Comparison of ENCODE assay signal across 7 cellular contexts in the genomic region with DNA sequence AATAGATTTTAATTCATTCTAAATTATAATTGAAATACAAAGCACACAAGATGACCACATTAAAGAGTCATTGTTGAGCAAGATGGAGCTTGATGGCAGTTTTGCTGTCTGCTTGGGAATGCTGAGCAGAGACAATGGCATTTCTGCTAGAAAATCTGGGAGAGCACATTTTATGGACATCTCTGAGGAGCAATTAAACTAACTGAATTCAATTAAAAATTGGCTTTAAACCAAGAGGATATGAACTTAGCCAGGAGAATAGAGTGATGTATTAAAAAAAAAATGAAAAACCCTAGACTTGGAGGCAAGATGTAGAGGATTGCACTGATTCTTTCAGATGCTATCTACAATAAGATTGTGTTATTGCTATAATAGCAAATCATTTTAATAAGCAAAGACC. TPM values are rescaled to one million over a fixed set of nuclear protein-coding genes. Genes with fewer than 3 reads are reported as not detected.
"Had no signal": no experiment of that assay in that cellular context is flagged by ENCODE, and none has a peak within 500 bp of the region (broad histone marks: within the 10 kb centered on the region; RNA-seq: fewer than 3 reads in every experiment).

No MANE protein-coding gene starts in this region.

- H3K36me3 ChIP-seq: HAP-1 had no signal

- H3K9me3 ChIP-seq: HAP-1 had no signal

- H3K4me1 ChIP-seq: HAP-1 had no signal

- H3K4me3 ChIP-seq: GM23248, HAP-1 had no signal

- DNase-seq: GM23248, GOT3, H7, HFFc6 had no signal

- ATAC-seq: HCT116, HepG2 had no signal

RNA-seq across cellular contexts. Expression of gene ADGRB3, which starts 19.1 kb away (rescaled TPM):
- total RNA-seq: GM23248, HepG2 had no signal
